19 cellular contexts compared by ENCODE assay signal in the genomic region with DNA sequence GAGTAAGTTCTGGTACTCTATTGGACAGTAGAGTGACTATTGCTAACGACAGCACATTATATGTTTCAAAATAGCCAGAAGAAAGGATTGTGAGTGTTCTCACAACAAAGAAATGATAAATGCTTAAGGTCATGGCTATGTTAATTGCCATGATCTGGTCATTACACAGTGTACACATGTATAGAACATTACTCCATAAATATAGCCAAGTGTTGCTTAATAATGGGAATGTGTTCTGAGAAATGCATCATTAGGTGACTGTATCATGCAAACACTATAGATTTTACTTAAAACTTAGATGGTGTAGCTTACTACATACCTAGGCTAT. TPM values are rescaled to one million over a fixed set of nuclear protein-coding genes. Genes with fewer than 3 reads are reported as not detected.
DNase-seq lines count a peak whose midpoint lies in the region; ATAC-seq, FAIRE-seq and TF ChIP-seq lines count a peak whose summit lies in the region.
"Had no signal": no experiment of that assay in that cellular context is flagged by ENCODE, and none has a peak within 500 bp of the region (broad histone marks: within the 10 kb centered on the region; RNA-seq: fewer than 3 reads in every experiment).

No MANE protein-coding gene starts in this region.

- TF ChIP-seq POLR2A in HepG2 (IDR thresholded peaks at IDR 0.05; ENCODE audit: insufficient read depth in 1 of 2, low read depth in 2 of 2, low read length in 2 of 2) = no peak
- no peak for TF ChIP-seq POLR2A in right lobe of liver (IDR thresholded peaks at IDR 0.05)

- peaks cover 21% of the 10 kb centered on the region for H3K4me1 ChIP-seq in HepG2 (ENCODE audit: insufficient read depth, low read length)
- peaks cover 0 to 48% (median 5%) of the 10 kb centered on the region in 4 donors for H3K4me1 ChIP-seq in right lobe of liver
- peaks cover 100% of the 10 kb centered on the region for H3K4me1 ChIP-seq in left ventricle myocardium inferior

- H3K4me2 ChIP-seq in HepG2 (ENCODE audit: low read depth, low read length) = no peak overlapping the region
- H3K4me2 ChIP-seq: KMS-11 had no signal

- no peak for TF ChIP-seq RAD21 in HepG2 (CRISPR knock-in tag; IDR thresholded peaks at IDR 0.05)

- BruUV-seq in HepG2 (replicated peaks; lab: Mats Ljungman, UMichigan) = no TSS peak

- H3K27ac ChIP-seq in HepG2 (ENCODE audit: extremely low read length, insufficient read depth, low read length) = no peak overlapping the region
- no peak overlapping the region for H3K27ac ChIP-seq in right lobe of liver
- no peak overlapping the region for H3K27ac ChIP-seq in left ventricle myocardium inferior (replicated peaks)
- H3K27ac ChIP-seq: heart left ventricle, KMS-11, pancreas, skin epidermis had no signal

- intact Hi-C loops in HepG2 (cut with micrococcal nuclease; ENCODE audit: unreplicated experiment) (no loop called here), right lobe of liver (cut with DNase I) (no loop called here), left ventricle myocardium inferior (cut with micrococcal nuclease) (no loop called here)

- in situ Hi-C loops in HepG2 (cut with HindIII; ENCODE audit: extremely low pct_ligation_motif_present, low pct_unique_long_range_greater_than_20kb) = no loop called here

- FAIRE-seq in HepG2 (lab: Jason Lieb, UNC) = no peak
- FAIRE-seq: astrocyte, pancreas had no signal

- H3K27ac Mint-ChIP-seq in activated naive CD8-positive, alpha-beta T cell treated with anti-CD3 and anti-CD28 coated beads for 36 hours = peak overlapping the region; percentile 77
- H3K27ac Mint-ChIP-seq in memory B cell = peak overlapping the region; percentile 60
- no peak overlapping the region for H3K27ac Mint-ChIP-seq in osteocyte (ENCODE audit: unreplicated experiment)

- H3K36me3 Mint-ChIP-seq in activated naive CD8-positive, alpha-beta T cell treated with anti-CD3 and anti-CD28 coated beads for 36 hours = peaks cover 34% of the 10 kb centered on the region
- H3K36me3 Mint-ChIP-seq in memory B cell (peaks cover 4% of the 10 kb centered on the region), osteocyte (ENCODE audit: unreplicated experiment) (peaks cover 4% of the 10 kb centered on the region)

- WGBS in HepG2 (ENCODE audit: low lambda C conversion rate) = 95% methylated on average over 1 of the region's 1 CpG
- WGBS in right lobe of liver (ENCODE audit: insufficient coverage, low coverage, low lambda C conversion rate, missing lambda C conversion rate) = 44% methylated on average over 1 of the region's 1 CpG

- no peaks in the 10 kb centered on the region for H3K27me3 Mint-ChIP-seq in activated naive CD8-positive, alpha-beta T cell treated with anti-CD3 and anti-CD28 coated beads for 36 hours
- H3K27me3 Mint-ChIP-seq in memory B cell (no peaks in the 10 kb centered on the region), osteocyte (ENCODE audit: unreplicated experiment) (no peaks in the 10 kb centered on the region)

- no peak for TF ChIP-seq CTCF in HepG2 (CRISPR knock-in tag; IDR thresholded peaks at IDR 0.05)
- no peak for TF ChIP-seq CTCF in right lobe of liver (IDR thresholded peaks at IDR 0.05)
- no peak for TF ChIP-seq CTCF in left ventricle myocardium inferior (IDR thresholded peaks at IDR 0.05; ENCODE audit: borderline replicate concordance)
- TF ChIP-seq CTCF in osteocyte (IDR thresholded peaks at IDR 0.05) = no peak

- ATAC-seq in HepG2 (no peak), right lobe of liver (no peak), memory B cell (ENCODE audit: low read depth) (no peak), GM19328 (IDR thresholded peaks at IDR 0.05; ENCODE audit: unreplicated experiment) (no peak)
- ATAC-seq: activated T-cell treated with anti-CD3 and anti-CD28 coated beads, Interleukin-2, amount 50 U/mL, for 4 hours; heart left ventricle; pancreas had no signal

- H3K36me3 ChIP-seq in HepG2 (replicated peaks in 1 of 2; ENCODE audit: control insufficient read depth in 1 of 2, insufficient read depth in 2 of 2, low read length in 2 of 2) (peaks cover 0 to 5% of the 10 kb centered on the region in 2 experiments; a peak in 2 of 5 replicates), right lobe of liver (no peaks in the 10 kb centered on the region), left ventricle myocardium inferior (no peaks in the 10 kb centered on the region)
- H3K36me3 ChIP-seq: pancreas had no signal

- peak overlapping the region; percentile 12 for H3K4me3 Mint-ChIP-seq in activated naive CD8-positive, alpha-beta T cell treated with anti-CD3 and anti-CD28 coated beads for 36 hours
- H3K4me3 Mint-ChIP-seq in memory B cell (peak overlapping the region; percentile 46), osteocyte (ENCODE audit: unreplicated experiment) (no peak overlapping the region)

- peaks cover 69% of the 10 kb centered on the region for H4K20me1 ChIP-seq in HepG2 (ENCODE audit: insufficient read depth, low read length)

- H3K79me2 ChIP-seq in HepG2 (ENCODE audit: insufficient read depth, low read length) = peaks cover 99% of the 10 kb centered on the region

- H3K4me3 ChIP-seq in HepG2 (replicated peaks in 1 of 3; ENCODE audit: insufficient read depth in 1 of 3, low read depth in 2 of 3, low read length in 3 of 3) (no peak overlapping the region), right lobe of liver (no peak overlapping the region), left ventricle myocardium inferior (no peak overlapping the region)
- H3K4me3 ChIP-seq: heart left ventricle, pancreas, skin epidermis had no signal

- H3K9me3 Mint-ChIP-seq in activated naive CD8-positive, alpha-beta T cell treated with anti-CD3 and anti-CD28 coated beads for 36 hours = no peaks in the 10 kb centered on the region
- H3K9me3 Mint-ChIP-seq in memory B cell = no peaks in the 10 kb centered on the region
- H3K9me3 Mint-ChIP-seq in osteocyte (ENCODE audit: unreplicated experiment) = no peaks in the 10 kb centered on the region
- H3K9me3 Mint-ChIP-seq: activated T-cell treated with anti-CD3 and anti-CD28 coated beads, Interleukin-2, amount 50 U/mL, for 4 hours had no signal

- CTCF ChIA-PET in HepG2 (lab: Yijun Ruan, JAX; ENCODE audit: low intra/inter-chr PET ratio, low total read pairs) = no interaction called here

- POLR2A ChIA-PET in HepG2 (lab: Yijun Ruan, JAX) = no interaction called here

- TF ChIP-seq EP300 in HepG2 (IDR thresholded peaks at IDR 0.05; ENCODE audit: low read depth in 2 of 2, low read length in 2 of 2) (no peak), HepG2 (CRISPR knock-in tag; IDR thresholded peaks at IDR 0.05; ENCODE audit: borderline replicate concordance) (no peak)

- no peaks in the 10 kb centered on the region for H3K27me3 ChIP-seq in HepG2 (ENCODE audit: control insufficient read depth in 1 of 2, insufficient read depth in 2 of 2, low read length in 2 of 2)
- no peaks in the 10 kb centered on the region for H3K27me3 ChIP-seq in right lobe of liver
- H3K27me3 ChIP-seq in left ventricle myocardium inferior (ENCODE audit: low read depth) = no peaks in the 10 kb centered on the region
- H3K27me3 ChIP-seq: heart left ventricle, pancreas had no signal

- H3K9me3 ChIP-seq in HepG2 (ENCODE audit: low read length) (no peaks in the 10 kb centered on the region), right lobe of liver (no peaks in the 10 kb centered on the region), left ventricle myocardium inferior (replicated peaks) (no peaks in the 10 kb centered on the region)
- H3K9me3 ChIP-seq: heart left ventricle, pancreas had no signal

- peaks cover 81% of the 10 kb centered on the region for H3K4me1 Mint-ChIP-seq in activated naive CD8-positive, alpha-beta T cell treated with anti-CD3 and anti-CD28 coated beads for 36 hours
- peaks cover 51% of the 10 kb centered on the region for H3K4me1 Mint-ChIP-seq in memory B cell
- H3K4me1 Mint-ChIP-seq in osteocyte (ENCODE audit: unreplicated experiment) = peaks cover 56% of the 10 kb centered on the region

- H2AFZ ChIP-seq in HepG2 (ENCODE audit: low read length) = no peak overlapping the region

- DNase-seq in HepG2 (ENCODE audit: low spot score) (no peak), right lobe of liver (no peak), memory B cell (ENCODE audit: low spot score in 2 of 2) (no peak), iPS-NIHi11 (ENCODE audit: low spot score) (no peak), left ventricle myocardium inferior (no peak), osteocyte (ENCODE audit: extremely low spot score, unreplicated experiment) (no peak)
- DNase-seq in activated naive CD8-positive, alpha-beta T cell treated with anti-CD3 and anti-CD28 coated beads for 36 hours = no peak
- DNase-seq: activated CD4-positive, alpha-beta T cell treated with anti-CD3 and anti-CD28 coated beads for 4 hours; activated T-cell treated with anti-CD3 and anti-CD28 coated beads, Interleukin-2, amount 50 U/mL, for 4 hours; cortex of kidney; heart left ventricle; NCI-H1417; pancreas; SHP77; stimulated activated naive CD4-positive, alpha-beta T cell had no signal

- H3K9ac ChIP-seq in HepG2 (ENCODE audit: insufficient read depth, low read depth, low read length) = no peak overlapping the region
- H3K9ac ChIP-seq: KMS-11 had no signal

RNA-seq across cellular contexts. Expression of a gene that starts 19.6 kb away (rescaled TPM):
- 23.6 and 28.7 TPM in 2 replicates for total RNA-seq in HepG2 (2016; rRNA removed; fragmentation: Illumina TruSeq; extraction: Trizol)
- 18.0 and 19.2 TPM in 2 replicates for total RNA-seq in HepG2 (2016; cell fraction: cytosol; rRNA removed; fragmentation: Illumina TruSeq; extraction: Trizol; ENCODE audit: low read depth)
- total RNA-seq in HepG2 (2016; cell fraction: insoluble cytoplasmic fraction; rRNA removed; fragmentation: Illumina TruSeq; extraction: Trizol) = 25.1 and 29.8 TPM in 2 replicates
- total RNA-seq in HepG2 (2016; cell fraction: membrane; rRNA removed; fragmentation: Illumina TruSeq; extraction: Trizol) = 26.1 and 31.2 TPM in 2 replicates
- total RNA-seq in HepG2 (2016; cell fraction: nucleus; rRNA removed; fragmentation: Illumina TruSeq; extraction: Trizol) = 55.1 and 59.9 TPM in 2 replicates
- polyA plus RNA-seq in HepG2 (2011; rRNA removed) = 39.2 and 44.2 TPM in 2 replicates
- 24.6 and 24.8 TPM in 2 replicates for polyA plus RNA-seq in HepG2 (2011; cell fraction: cytosol; rRNA removed)
- 51.1 and 64.3 TPM in 2 replicates for polyA plus RNA-seq in HepG2 (2011; cell fraction: nucleus; rRNA removed)
- polyA plus RNA-seq in HepG2 (2012) = 11.5 and 11.9 TPM in 2 replicates
- 20.3 and 20.7 TPM in 2 replicates for polyA plus RNA-seq in HepG2 (2016; cell fraction: cytosol; fragmentation: Illumina TruSeq; extraction: Trizol; ENCODE audit: low read depth)
- polyA plus RNA-seq in HepG2 (2016; cell fraction: insoluble cytoplasmic fraction; fragmentation: Illumina TruSeq; extraction: Trizol; ENCODE audit: low read depth) = 22.1 and 22.7 TPM in 2 replicates
- polyA plus RNA-seq in HepG2 (2016; cell fraction: membrane; fragmentation: Illumina TruSeq; extraction: Trizol; ENCODE audit: low read depth) = 22.4 and 25.4 TPM in 2 replicates
- polyA plus RNA-seq in HepG2 (2016; cell fraction: nucleus; fragmentation: Illumina TruSeq; extraction: Trizol; ENCODE audit: insufficient read depth, low read depth) = 67.0 and 70.2 TPM in 2 replicates
- polyA minus RNA-seq in HepG2 (2011; rRNA and poly(A)+ RNA removed; ENCODE audit: low replicate concordance) = 49.8 and 55.1 TPM in 2 replicates
- 15.8 and 17.6 TPM in 2 replicates for polyA minus RNA-seq in HepG2 (2011; cell fraction: cytosol; rRNA and poly(A)+ RNA removed)
- polyA minus RNA-seq in HepG2 (2011; cell fraction: nucleus; rRNA and poly(A)+ RNA removed) = 112 and 118 TPM in 2 replicates
- total RNA-seq in right lobe of liver = 10 to 100 TPM; 10.5 to 14.6 (median 12.4) TPM
- 10 to 100 TPM; 32.1 to 33.1 TPM for total RNA-seq in activated naive CD8-positive, alpha-beta T cell treated with anti-CD3 and anti-CD28 coated beads for 36 hours
- total RNA-seq in left ventricle myocardium inferior = 17.0 TPM
- total RNA-seq in osteocyte = 35.5 and 37.8 TPM in 2 replicates
